In genomic region chr17:58641937-58642336, GRCh38 we compare ENCODE assay signal across 14 cellular contexts.
"Had no signal": no experiment of that assay in that cellular context is flagged by ENCODE, and none has a peak within 500 bp of the region (broad histone marks: within the 10 kb centered on the region; RNA-seq: fewer than 3 reads in every experiment).

No MANE protein-coding gene starts in this region.

- H3K4me1 ChIP-seq: left ventricle myocardium inferior, suprapubic skin had no signal

- H3K27ac ChIP-seq: left ventricle myocardium inferior, suprapubic skin had no signal

- H3K4me3 ChIP-seq: left ventricle myocardium inferior, suprapubic skin had no signal

- H3K4me1 Mint-ChIP-seq: activated T-helper 17 cell treated with anti-CD3 and anti-CD28 coated beads, Interleukin-2, amount 50 U/mL, for 72 hours; central memory CD8-positive, alpha-beta T cell had no signal

- H3K9me3 ChIP-seq: left ventricle myocardium inferior, suprapubic skin had no signal

- H3K9me3 Mint-ChIP-seq: activated naive CD4-positive, alpha-beta T cell treated with anti-CD3 and anti-CD28 coated beads for 36 hours; activated T-helper 17 cell treated with anti-CD3 and anti-CD28 coated beads, Interleukin-2, amount 50 U/mL, for 72 hours; central memory CD8-positive, alpha-beta T cell; endodermal cell; type B pancreatic cell had no signal

- H3K27me3 Mint-ChIP-seq: activated T-helper 17 cell treated with anti-CD3 and anti-CD28 coated beads, Interleukin-2, amount 50 U/mL, for 72 hours; central memory CD8-positive, alpha-beta T cell; type B pancreatic cell had no signal

- H3K27ac Mint-ChIP-seq: activated naive CD4-positive, alpha-beta T cell treated with anti-CD3 and anti-CD28 coated beads for 36 hours; activated T-helper 17 cell treated with anti-CD3 and anti-CD28 coated beads, Interleukin-2, amount 50 U/mL, for 72 hours; endodermal cell; type B pancreatic cell had no signal

- H3K36me3 Mint-ChIP-seq: type B pancreatic cell had no signal

- H3K36me3 ChIP-seq: left ventricle myocardium inferior, suprapubic skin had no signal

- H3K4me3 Mint-ChIP-seq: activated naive CD4-positive, alpha-beta T cell treated with anti-CD3 and anti-CD28 coated beads for 36 hours; activated T-helper 17 cell treated with anti-CD3 and anti-CD28 coated beads, Interleukin-2, amount 50 U/mL, for 72 hours; central memory CD8-positive, alpha-beta T cell; endodermal cell; type B pancreatic cell had no signal

- DNase-seq: activated naive CD4-positive, alpha-beta T cell treated with anti-CD3 and anti-CD28 coated beads for 36 hours; endodermal cell; islet precursor cell; left ventricle myocardium inferior; mesenchymal stem cell; stimulated activated CD4-positive, alpha-beta T cell treated with anti-CD3 and anti-CD28 coated beads, Interleukin-2, amount 100 ng/mL, for 48 hours; stimulated activated CD8-positive, alpha-beta memory T cell treated with anti-CD3 and anti-CD28 coated beads, Interleukin-4, amount 100 ng/mL, for 48 hours; stimulated activated naive CD8-positive, alpha-beta T cell treated with anti-CD3 and anti-CD28 coated beads, Interleukin-15, Interleukin-2, amounts not matched to agents 100 U/mL and 50 U/mL, for 24 hours; T-helper 9 cell had no signal

- ATAC-seq: activated T-helper 17 cell treated with anti-CD3 and anti-CD28 coated beads, Interleukin-2, amount 50 U/mL, for 72 hours; esophagus mucosa; stimulated activated naive CD8-positive, alpha-beta T cell treated with anti-CD3 and anti-CD28 coated beads, Interleukin-15, Interleukin-2, amounts not matched to agents 100 U/mL and 50 U/mL, for 24 hours had no signal

- H3K27me3 ChIP-seq: suprapubic skin had no signal
